15 cellular contexts compared by ENCODE assay signal in the genomic region with DNA sequence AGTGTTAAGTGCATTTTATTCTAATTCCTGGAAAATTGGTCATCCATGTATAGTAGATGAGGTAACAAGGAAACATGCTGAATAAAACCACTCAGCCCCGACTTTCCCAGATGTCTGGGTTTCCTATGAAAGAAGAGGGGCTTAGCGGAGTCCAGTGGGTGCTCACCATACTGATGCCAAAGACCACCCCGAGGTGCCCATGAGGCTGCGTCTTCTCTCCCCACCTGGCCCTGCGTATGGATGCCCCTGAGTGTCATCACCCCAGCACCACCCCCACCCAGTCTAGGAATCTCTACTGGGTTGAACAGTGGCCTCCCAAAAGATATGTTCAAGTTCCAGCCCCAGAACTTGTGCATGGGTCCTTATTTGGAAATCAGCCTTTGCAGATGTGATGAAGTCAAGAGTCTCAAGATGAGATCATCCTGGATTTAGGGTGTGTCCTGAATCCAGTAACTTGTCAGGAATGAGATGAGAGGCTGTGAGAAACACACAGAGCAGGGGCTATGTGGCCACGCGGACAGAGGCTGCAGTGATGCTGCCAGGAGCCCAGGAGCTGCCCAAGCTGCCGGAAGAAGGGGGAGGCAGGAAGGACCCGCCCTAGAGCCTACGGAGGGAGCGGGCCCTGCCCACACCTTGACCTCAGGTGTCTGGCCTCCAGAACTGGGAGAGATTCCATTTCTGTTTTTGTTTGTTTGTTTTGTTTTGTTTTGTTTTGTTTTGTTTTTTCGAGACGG.
DNase-seq lines count a peak whose midpoint lies in the region; ATAC-seq and TF ChIP-seq lines count a peak whose summit lies in the region.
"Had no signal": no experiment of that assay in that cellular context is flagged by ENCODE, and none has a peak within 500 bp of the region (broad histone marks: within the 10 kb centered on the region; RNA-seq: fewer than 3 reads in every experiment).

No MANE protein-coding gene starts in this region.

- H2AFZ ChIP-seq in SK-N-SH (ENCODE audit: low read depth) = no peak overlapping the region

- H3K27ac ChIP-seq in RWPE2 (ENCODE audit: poor library complexity, severe bottlenecking) (peak overlapping the region; percentile 58), SK-N-SH (ENCODE audit: low read depth in 2 of 2, low read length in 1 of 2) (no peak overlapping the region)
- H3K27ac ChIP-seq: lower lobe of right lung, sigmoid colon had no signal

- TF ChIP-seq EP300 in SK-N-SH (IDR thresholded peaks at IDR 0.05; ENCODE audit: borderline replicate concordance in 1 of 2, low read depth in 1 of 2, low read length in 1 of 2) = no peak

- H3K27me3 ChIP-seq in RWPE2 (ENCODE audit: insufficient read depth, poor library complexity, severe bottlenecking) (no peaks in the 10 kb centered on the region), SK-N-SH (ENCODE audit: insufficient read depth) (no peaks in the 10 kb centered on the region)

- no peak overlapping the region for H3K9ac ChIP-seq in SK-N-SH

- H3K4me3 ChIP-seq in RWPE2 (ENCODE audit: severe bottlenecking) = no peak overlapping the region
- H3K4me3 ChIP-seq in fibroblast of villous mesenchyme (ENCODE audit: low read depth, low read length) = no peak overlapping the region
- H3K4me3 ChIP-seq in SK-N-SH (ENCODE audit: low read depth in 2 of 2, low read length in 1 of 2) = no peak overlapping the region
- H3K4me3 ChIP-seq: lower lobe of right lung, sigmoid colon had no signal

- no peaks in the 10 kb centered on the region for H3K79me2 ChIP-seq in SK-N-SH (ENCODE audit: insufficient read depth)

- H3K9me2 ChIP-seq in SK-N-SH = no peaks in the 10 kb centered on the region

- H3K4me2 ChIP-seq in SK-N-SH = no peak overlapping the region

- CTCF ChIA-PET in SK-N-SH (lab: Yijun Ruan, JAX) = interaction anchor here (1.3 kb wide), 2 partner anchors 8 to 917 kb away, joined by 4 read pairs; no protein-coding TSS in a partner anchor

- POLR2A ChIA-PET in SK-N-SH (lab: Yijun Ruan, JAX) = no interaction called here

- peaks cover 14% of the 10 kb centered on the region for H3K4me1 ChIP-seq in RWPE2 (ENCODE audit: insufficient read depth, poor library complexity, severe bottlenecking)
- H3K4me1 ChIP-seq in SK-N-SH (ENCODE audit: control insufficient read depth in 1 of 2, insufficient read depth in 2 of 2, low read depth in 1 of 2, low read length in 1 of 2) = no peaks in the 10 kb centered on the region
- H3K4me1 ChIP-seq: lower lobe of right lung, sigmoid colon had no signal

- no peaks in the 10 kb centered on the region for H3F3A ChIP-seq in SK-N-SH (replicated peaks; ENCODE audit: insufficient read depth)

- peak; percentile 97 for ATAC-seq in RWPE2 (ENCODE audit: low read depth)
- ATAC-seq in HG03432 (IDR thresholded peaks at IDR 0.05; ENCODE audit: unreplicated experiment) = no peak
- ATAC-seq: lower lobe of right lung, Right ventricle myocardium inferior had no signal

- H3K36me3 ChIP-seq in RWPE2 (ENCODE audit: low read depth) (no peaks in the 10 kb centered on the region), SK-N-SH (replicated peaks in 1 of 2; ENCODE audit: control insufficient read depth in 1 of 2, insufficient read depth in 2 of 2, low read length in 1 of 2) (no peaks in the 10 kb centered on the region)
- H3K36me3 ChIP-seq: lower lobe of right lung, sigmoid colon had no signal

- H4K20me1 ChIP-seq in SK-N-SH (ENCODE audit: insufficient read depth) = no peaks in the 10 kb centered on the region

- no peak for TF ChIP-seq RAD21 in SK-N-SH (IDR thresholded peaks at IDR 0.05; ENCODE audit: low read length)

- WGBS in SK-N-SH (ENCODE audit: low lambda C conversion rate) = 50% methylated on average over 13 of the region's 13 CpGs

- H3K9me3 ChIP-seq in RWPE2 (ENCODE audit: severe bottlenecking) = no peaks in the 10 kb centered on the region
- H3K9me3 ChIP-seq in SK-N-SH = no peaks in the 10 kb centered on the region
- H3K9me3 ChIP-seq: lower lobe of right lung, sigmoid colon had no signal

- TF ChIP-seq CTCF in RWPE2 (IDR thresholded peaks at IDR 0.05; ENCODE audit: poor library complexity, severe bottlenecking) (no peak), fibroblast of villous mesenchyme (IDR thresholded peaks at IDR 0.05; ENCODE audit: insufficient read depth, low read depth, low read length) (no peak), SK-N-SH (IDR thresholded peaks at IDR 0.05) (no peak)

- peak; percentile 35 for DNase-seq in GM04504 (ENCODE audit: low read depth)
- peak; percentile 99 for DNase-seq in RWPE2 (ENCODE audit: low spot score)
- DNase-seq in fibroblast of villous mesenchyme (ENCODE audit: low read depth) = peak; percentile 18
- peak; percentile 29 for DNase-seq in stromal cell of bone marrow (ENCODE audit: low read depth)
- DNase-seq in NCI-H82 (lab: John Stamatoyannopoulos, UW) = no peak
- no peak for DNase-seq in SK-N-SH
- DNase-seq: activated CD8-positive, alpha-beta memory T cell treated with anti-CD3 and anti-CD28 coated beads for 24 hours; activated gamma-delta T cell treated with Interleukin-2 at 50 U/mL for 16 hours; H9; hypothalamus; lower lobe of right lung; NCI-H1105; sigmoid colon had no signal

TF ChIP-seq in SK-N-SH, 30 proteins besides CTCF, POLR2A, EP300 and RAD21:
- TF ChIP-seq SIN3A (IDR thresholded peaks at IDR 0.05; ENCODE audit: borderline replicate concordance, low read depth, low read length) (no peak), TCF12 (IDR thresholded peaks at IDR 0.05) (no peak), JUND (IDR thresholded peaks at IDR 0.05) (no peak), MXI1 (IDR thresholded peaks at IDR 0.05; ENCODE audit: low read depth, low read length) (no peak), TAF1 (IDR thresholded peaks at IDR 0.05; ENCODE audit: borderline replicate concordance, low read depth, low read length) (no peak), FOXM1 (IDR thresholded peaks at IDR 0.05; ENCODE audit: low read depth) (no peak), NRF1 (IDR thresholded peaks at IDR 0.05; ENCODE audit: low read depth, low read length) (no peak), FOXJ3 (CRISPR knock-in tag; IDR thresholded peaks at IDR 0.05) (no peak), POLR2AphosphoS5 (IDR thresholded peaks at IDR 0.05; ENCODE audit: low read depth, low read length) (no peak)
- TF ChIP-seq, protein P1, sequence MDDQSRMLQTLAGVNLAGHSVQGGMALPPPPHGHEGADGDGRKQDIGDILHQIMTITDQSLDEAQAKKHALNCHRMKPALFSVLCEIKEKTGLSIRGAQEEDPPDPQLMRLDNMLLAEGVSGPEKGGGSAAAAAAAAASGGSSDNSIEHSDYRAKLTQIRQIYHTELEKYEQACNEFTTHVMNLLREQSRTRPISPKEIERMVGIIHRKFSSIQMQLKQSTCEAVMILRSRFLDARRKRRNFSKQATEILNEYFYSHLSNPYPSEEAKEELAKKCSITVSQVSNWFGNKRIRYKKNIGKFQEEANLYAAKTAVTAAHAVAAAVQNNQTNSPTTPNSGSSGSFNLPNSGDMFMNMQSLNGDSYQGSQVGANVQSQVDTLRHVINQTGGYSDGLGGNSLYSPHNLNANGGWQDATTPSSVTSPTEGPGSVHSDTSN (IDR thresholded peaks at IDR 0.05) = no peak
- TF ChIP-seq, protein P2, sequence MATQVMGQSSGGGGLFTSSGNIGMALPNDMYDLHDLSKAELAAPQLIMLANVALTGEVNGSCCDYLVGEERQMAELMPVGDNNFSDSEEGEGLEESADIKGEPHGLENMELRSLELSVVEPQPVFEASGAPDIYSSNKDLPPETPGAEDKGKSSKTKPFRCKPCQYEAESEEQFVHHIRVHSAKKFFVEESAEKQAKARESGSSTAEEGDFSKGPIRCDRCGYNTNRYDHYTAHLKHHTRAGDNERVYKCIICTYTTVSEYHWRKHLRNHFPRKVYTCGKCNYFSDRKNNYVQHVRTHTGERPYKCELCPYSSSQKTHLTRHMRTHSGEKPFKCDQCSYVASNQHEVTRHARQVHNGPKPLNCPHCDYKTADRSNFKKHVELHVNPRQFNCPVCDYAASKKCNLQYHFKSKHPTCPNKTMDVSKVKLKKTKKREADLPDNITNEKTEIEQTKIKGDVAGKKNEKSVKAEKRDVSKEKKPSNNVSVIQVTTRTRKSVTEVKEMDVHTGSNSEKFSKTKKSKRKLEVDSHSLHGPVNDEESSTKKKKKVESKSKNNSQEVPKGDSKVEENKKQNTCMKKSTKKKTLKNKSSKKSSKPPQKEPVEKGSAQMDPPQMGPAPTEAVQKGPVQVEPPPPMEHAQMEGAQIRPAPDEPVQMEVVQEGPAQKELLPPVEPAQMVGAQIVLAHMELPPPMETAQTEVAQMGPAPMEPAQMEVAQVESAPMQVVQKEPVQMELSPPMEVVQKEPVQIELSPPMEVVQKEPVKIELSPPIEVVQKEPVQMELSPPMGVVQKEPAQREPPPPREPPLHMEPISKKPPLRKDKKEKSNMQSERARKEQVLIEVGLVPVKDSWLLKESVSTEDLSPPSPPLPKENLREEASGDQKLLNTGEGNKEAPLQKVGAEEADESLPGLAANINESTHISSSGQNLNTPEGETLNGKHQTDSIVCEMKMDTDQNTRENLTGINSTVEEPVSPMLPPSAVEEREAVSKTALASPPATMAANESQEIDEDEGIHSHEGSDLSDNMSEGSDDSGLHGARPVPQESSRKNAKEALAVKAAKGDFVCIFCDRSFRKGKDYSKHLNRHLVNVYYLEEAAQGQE (IDR thresholded peaks at IDR 0.05; ENCODE audit: low read depth, low read length) = no peak
- TF ChIP-seq, protein P3, sequence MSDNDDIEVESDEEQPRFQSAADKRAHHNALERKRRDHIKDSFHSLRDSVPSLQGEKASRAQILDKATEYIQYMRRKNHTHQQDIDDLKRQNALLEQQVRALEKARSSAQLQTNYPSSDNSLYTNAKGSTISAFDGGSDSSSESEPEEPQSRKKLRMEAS (IDR thresholded peaks at IDR 0.05; ENCODE audit: low read depth) = no peak
- TF ChIP-seq, protein P4, sequence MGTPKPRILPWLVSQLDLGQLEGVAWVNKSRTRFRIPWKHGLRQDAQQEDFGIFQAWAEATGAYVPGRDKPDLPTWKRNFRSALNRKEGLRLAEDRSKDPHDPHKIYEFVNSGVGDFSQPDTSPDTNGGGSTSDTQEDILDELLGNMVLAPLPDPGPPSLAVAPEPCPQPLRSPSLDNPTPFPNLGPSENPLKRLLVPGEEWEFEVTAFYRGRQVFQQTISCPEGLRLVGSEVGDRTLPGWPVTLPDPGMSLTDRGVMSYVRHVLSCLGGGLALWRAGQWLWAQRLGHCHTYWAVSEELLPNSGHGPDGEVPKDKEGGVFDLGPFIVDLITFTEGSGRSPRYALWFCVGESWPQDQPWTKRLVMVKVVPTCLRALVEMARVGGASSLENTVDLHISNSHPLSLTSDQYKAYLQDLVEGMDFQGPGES (IDR thresholded peaks at IDR 0.05; ENCODE audit: low read depth, low read length) = no peak

Comparison
In these comparisons a context has a peak if more than half of its experiments do, and no peak if none do; other contexts are left out.
1. DNase-seq: peak in GM04504 (single experiment), RWPE2 (single experiment), fibroblast of villous mesenchyme (single experiment) and stromal cell of bone marrow (single experiment); none in NCI-H82 (single experiment) and SK-N-SH (single experiment).